ENCODE assay signal across 15 cellular contexts in genomic region chr7:131224996-131225395, GRCh38.
DNase-seq lines count a peak whose midpoint lies in the region; ATAC-seq, FAIRE-seq and TF ChIP-seq lines count a peak whose summit lies in the region.
"Had no signal": no experiment of that assay in that cellular context is flagged by ENCODE, and none has a peak within 500 bp of the region (broad histone marks: within the 10 kb centered on the region; RNA-seq: fewer than 3 reads in every experiment).

No MANE protein-coding gene starts in this region.

- no peak for FAIRE-seq in A549 (lab: Jason Lieb, UNC)
- FAIRE-seq in RCC 7860 (lab: Jason Lieb, UNC): no peak

- TF ChIP-seq EP300 in A549 (IDR thresholded peaks at IDR 0.05): no peak

- H3K27me3 ChIP-seq in Peyer's patch (no peaks in the 10 kb centered on the region), hepatocyte (no peaks in the 10 kb centered on the region)

- H3K36me3 Mint-ChIP-seq in progenitor cell of endocrine pancreas (ENCODE audit: insufficient read depth): no peaks in the 10 kb centered on the region

- peaks cover 16% of the 10 kb centered on the region for H3K4me1 Mint-ChIP-seq in progenitor cell of endocrine pancreas (ENCODE audit: low read depth)

- H3K27me3 Mint-ChIP-seq in progenitor cell of endocrine pancreas: no peaks in the 10 kb centered on the region

- no peaks in the 10 kb centered on the region for H4K20me1 ChIP-seq in hepatocyte (ENCODE audit: insufficient read depth, poor library complexity, severe bottlenecking)

- H3K4me2 ChIP-seq in A549: peak overlapping the region; percentile 74
- peak overlapping the region; percentile 67 for H3K4me2 ChIP-seq in hepatocyte

- no peak for TF ChIP-seq POLR2A in A549 (IDR thresholded peaks at IDR 0.05; ENCODE audit: low read length)
- no peak for TF ChIP-seq POLR2A in Peyer's patch (IDR thresholded peaks at IDR 0.05)

- no peak overlapping the region for H3K4me3 Mint-ChIP-seq in progenitor cell of endocrine pancreas (ENCODE audit: low read depth)
- H3K4me3 Mint-ChIP-seq: dendritic cell treated with granulocyte-macrophage colony-stimulating factor and Interleukin-4, amounts not matched to agents 40 ng/mL and 50 ng/mL, for 4 days had no signal

- H3K36me3 ChIP-seq in Peyer's patch: no peaks in the 10 kb centered on the region
- H3K36me3 ChIP-seq in hepatocyte (replicated peaks; ENCODE audit: insufficient read depth, low read depth): no peaks in the 10 kb centered on the region
- H3K36me3 ChIP-seq: HAP-1, WERI-Rb-1 had no signal

- DNase-seq in A549 (ENCODE audit: low read depth in 1 of 2, low spot score in 1 of 2) (no peak), Peyer's patch (no peak), hepatocyte (ENCODE audit: low spot score) (no peak), progenitor cell of endocrine pancreas (ENCODE audit: low spot score, unreplicated experiment) (no peak), RCC 7860 (ENCODE audit: low spot score) (no peak), cerebellum (ENCODE audit: low spot score) (no peak)
- DNase-seq: erythroblast, MV-4-11, WERI-Rb-1 had no signal

- no peak for TF ChIP-seq RAD21 in A549 (conservative IDR thresholded peaks at IDR 0.05 in 1 of 2, IDR thresholded peaks at IDR 0.05 in 1 of 2)

- H3K4me1 ChIP-seq in A549 (peaks cover 46% of the 10 kb centered on the region), Peyer's patch (peaks cover 0 to 12% (median 0%) of the 10 kb centered on the region in 4 donors), hepatocyte (ENCODE audit: insufficient read depth) (peaks cover 19% of the 10 kb centered on the region)
- H3K4me1 ChIP-seq: HAP-1 had no signal

- H3K9me2 ChIP-seq in hepatocyte (replicated peaks; ENCODE audit: insufficient read depth): no peaks in the 10 kb centered on the region

- peak in 1 of 2 experiments; percentile 12; a peak in 3 of 6 replicates for ATAC-seq in A549
- no peak for ATAC-seq in GM21717 (IDR thresholded peaks at IDR 0.05; ENCODE audit: unreplicated experiment)
- ATAC-seq in GM18520 (IDR thresholded peaks at IDR 0.05; ENCODE audit: unreplicated experiment): no peak
- ATAC-seq: Panc1 had no signal

- WGBS in A549 (ENCODE audit: missing lambda C conversion rate): 88% methylated on average over 6 of the region's 6 CpGs
- 94% methylated on average over 5 of the region's 6 CpGs for WGBS in hepatocyte (ENCODE audit: low lambda C conversion rate, missing lambda C conversion rate)

- no peaks in the 10 kb centered on the region for H3K79me2 ChIP-seq in hepatocyte

- CTCF ChIA-PET in A549 (lab: Yijun Ruan, JAX): interaction anchor here (1.2 to 2.1 kb wide), 2 partner anchors 13 to 30 kb away, joined by 3 to 5 read pairs; no protein-coding TSS in a partner anchor

- POLR2A ChIA-PET in A549 (lab: Yijun Ruan, JAX): no interaction called here

- peak overlapping the region; percentile 24 for H3K27ac Mint-ChIP-seq in progenitor cell of endocrine pancreas
- H3K27ac Mint-ChIP-seq: activated T-helper 2 cell treated with anti-CD3 and anti-CD28 coated beads, Interferon-gamma antibody, Interleukin-2, Interleukin-4, amounts not matched to agents 10 μg/mL and 5 μg/mL and 100 μg/mL, durations not matched to agents 14 hours and 24 hours and 36 hours had no signal

- TF ChIP-seq CTCF in A549 (IDR thresholded peaks at IDR 0.05): no peak
- no peak for TF ChIP-seq CTCF in Peyer's patch (IDR thresholded peaks at IDR 0.05)
- no peak for TF ChIP-seq CTCF in hepatocyte (IDR thresholded peaks at IDR 0.05; ENCODE audit: poor library complexity)
- no peak for TF ChIP-seq CTCF in progenitor cell of endocrine pancreas (IDR thresholded peaks at IDR 0.05; ENCODE audit: unreplicated experiment)

- no peak overlapping the region for H3K4me3 ChIP-seq in A549
- H3K4me3 ChIP-seq in Peyer's patch: no peak overlapping the region
- no peak overlapping the region for H3K4me3 ChIP-seq in hepatocyte
- H3K4me3 ChIP-seq: HAP-1 had no signal

- H2AFZ ChIP-seq in hepatocyte: peak overlapping the region; percentile 75

- H3K27ac ChIP-seq in A549 (peak overlapping the region; percentile 96 to 97), Peyer's patch (peak overlapping the region; percentile 40 to 83 (median 78)), hepatocyte (peak overlapping the region; percentile 96)
- H3K27ac ChIP-seq: WERI-Rb-1 had no signal

- peaks cover 4% of the 10 kb centered on the region; the same call in 1 of the 3 replicates for H3K9me3 ChIP-seq in A549
- H3K9me3 ChIP-seq in Peyer's patch: no peaks in the 10 kb centered on the region
- H3K9me3 ChIP-seq in hepatocyte (ENCODE audit: low read depth): no peaks in the 10 kb centered on the region
- H3K9me3 ChIP-seq: HAP-1 had no signal

- peaks cover 4% of the 10 kb centered on the region for H3K9me3 Mint-ChIP-seq in progenitor cell of endocrine pancreas (ENCODE audit: low read depth)
- H3K9me3 Mint-ChIP-seq: dendritic cell treated with granulocyte-macrophage colony-stimulating factor and Interleukin-4, amounts not matched to agents 40 ng/mL and 50 ng/mL, for 4 days had no signal

TF ChIP-seq in A549, 52 proteins besides CTCF, POLR2A, EP300 and RAD21:
- TF ChIP-seq SREBF2 (IDR thresholded peaks at IDR 0.05): no peak
- 0 out of 2 replicates have a peak, but pooled peaks have one; percentile 24 for TF ChIP-seq HOXB5 (CRISPR knock-in tag; IDR thresholded peaks at IDR 0.05)
- TF ChIP-seq RNF2 (IDR thresholded peaks at IDR 0.05; ENCODE audit: borderline replicate concordance, low read depth): no peak
- peak; percentile 36; the same call in 1 of the 2 replicates for TF ChIP-seq ATOH8 (CRISPR knock-in tag; IDR thresholded peaks at IDR 0.05; ENCODE audit: low read depth)
- no peak for TF ChIP-seq FOSL2 (IDR thresholded peaks at IDR 0.05)
- TF ChIP-seq FOSL2 (CRISPR knock-in tag; IDR thresholded peaks at IDR 0.05): no peak
TF ChIP-seq in A549: peak in this region for 2.
